9 cellular contexts compared by ENCODE assay signal in genomic region chr5:88503065-88503394, GRCh38.
DNase-seq lines count a peak whose midpoint lies in the region; ATAC-seq and TF ChIP-seq lines count a peak whose summit lies in the region.
"Had no signal": no experiment of that assay in that cellular context is flagged by ENCODE, and none has a peak within 500 bp of the region (broad histone marks: within the 10 kb centered on the region; RNA-seq: fewer than 3 reads in every experiment).

No MANE protein-coding gene starts in this region.

- intact Hi-C loops in stomach (cut with DNase I; ENCODE audit: low total_unique reads), result no loop called here

- H3K27me3 ChIP-seq in SK-N-SH (ENCODE audit: insufficient read depth) (no peaks in the 10 kb centered on the region), fibroblast of lung (ENCODE audit: control insufficient read depth, insufficient read depth, low read length) (no peaks in the 10 kb centered on the region), stomach (no peaks in the 10 kb centered on the region)

- no peaks in the 10 kb centered on the region; the same call in 1 of the 2 replicates for H3K9me2 ChIP-seq in SK-N-SH

- TF ChIP-seq CTCF in SK-N-SH (IDR thresholded peaks at IDR 0.05) (no peak), fibroblast of lung (conservative IDR thresholded peaks at IDR 0.05 in 1 of 2, IDR thresholded peaks at IDR 0.05 in 1 of 2; ENCODE audit: low read depth in 1 of 2, low read length in 2 of 2) (no peak), stomach (IDR thresholded peaks at IDR 0.05) (no peak)

- TF ChIP-seq POLR2A in stomach (IDR thresholded peaks at IDR 0.05), result no peak

- H3K9ac ChIP-seq in SK-N-SH (no peak overlapping the region), fibroblast of lung (ENCODE audit: insufficient read depth, low read length) (no peak overlapping the region)

- no peak for ATAC-seq in GM18870 (IDR thresholded peaks at IDR 0.05; ENCODE audit: unreplicated experiment)
- ATAC-seq in GM18909 (IDR thresholded peaks at IDR 0.05; ENCODE audit: poor library complexity, unreplicated experiment), result no peak

- H3K79me2 ChIP-seq in SK-N-SH (ENCODE audit: insufficient read depth) (no peaks in the 10 kb centered on the region), fibroblast of lung (ENCODE audit: control insufficient read depth, insufficient read depth, low read length) (no peaks in the 10 kb centered on the region)

- H3K27ac ChIP-seq in SK-N-SH (ENCODE audit: low read depth in 2 of 2, low read length in 1 of 2) (no peak overlapping the region), fibroblast of lung (ENCODE audit: insufficient read depth, low read length) (no peak overlapping the region), stomach (no peak overlapping the region)
- H3K27ac ChIP-seq: 22Rv1 had no signal

- H3K4me2 ChIP-seq in SK-N-SH (peak overlapping the region; percentile 76), fibroblast of lung (ENCODE audit: extremely low read depth, insufficient read depth, low read length) (peak overlapping the region; percentile 77)

- 4% methylated on average over 2 of the region's 2 CpGs for WGBS in SK-N-SH (ENCODE audit: low lambda C conversion rate)
- WGBS in stomach, 5 donors, result 12 to 23% (median 21%) methylated on average over 2 of the region's 2 CpGs

- POLR2A ChIA-PET in SK-N-SH (lab: Yijun Ruan, JAX), result no interaction called here

- H3K9me3 ChIP-seq in SK-N-SH (no peaks in the 10 kb centered on the region), fibroblast of lung (ENCODE audit: control insufficient read depth, insufficient read depth, low read depth, low read length) (no peaks in the 10 kb centered on the region), stomach (no peaks in the 10 kb centered on the region)

- H4K20me1 ChIP-seq in SK-N-SH (ENCODE audit: insufficient read depth), result no peaks in the 10 kb centered on the region
- H4K20me1 ChIP-seq in fibroblast of lung (ENCODE audit: control insufficient read depth, extremely low read depth, insufficient read depth, low read length), result no peaks in the 10 kb centered on the region

- CTCF ChIA-PET in SK-N-SH (lab: Yijun Ruan, JAX), result no interaction called here

- no peaks in the 10 kb centered on the region; a peak in 1 of 4 replicates for H3K4me1 ChIP-seq in SK-N-SH (ENCODE audit: control insufficient read depth in 1 of 2, insufficient read depth in 2 of 2, low read depth in 1 of 2, low read length in 1 of 2)
- no peaks in the 10 kb centered on the region for H3K4me1 ChIP-seq in fibroblast of lung (ENCODE audit: control insufficient read depth, extremely low read depth, insufficient read depth, low read length)
- H3K4me1 ChIP-seq in stomach, result no peaks in the 10 kb centered on the region

- no peaks in the 10 kb centered on the region for H3F3A ChIP-seq in SK-N-SH (replicated peaks; ENCODE audit: insufficient read depth)

- H3K4me3 ChIP-seq in SK-N-SH (ENCODE audit: low read depth in 2 of 2, low read length in 1 of 2) (peak overlapping the region; percentile 50 to 65), fibroblast of lung (replicated peaks in 1 of 4; ENCODE audit: control extremely low read depth in 1 of 4, insufficient read depth in 1 of 4, low read depth in 3 of 4, low read length in 4 of 4) (peak overlapping the region; percentile 25 to 83 (median 48)), stomach (peak overlapping the region; percentile 37 to 45 (median 44))

- no peak for TF ChIP-seq RAD21 in SK-N-SH (IDR thresholded peaks at IDR 0.05; ENCODE audit: low read length)

- TF ChIP-seq EP300 in SK-N-SH (IDR thresholded peaks at IDR 0.05; ENCODE audit: borderline replicate concordance in 1 of 2, low read depth in 1 of 2, low read length in 1 of 2), result no peak
- TF ChIP-seq EP300 in stomach (IDR thresholded peaks at IDR 0.05), result no peak

- H2AFZ ChIP-seq in SK-N-SH (ENCODE audit: low read depth), result peak overlapping the region; percentile 92
- H2AFZ ChIP-seq in fibroblast of lung (ENCODE audit: low read length), result peak overlapping the region; percentile 78

- no peaks in the 10 kb centered on the region for H3K36me3 ChIP-seq in SK-N-SH (replicated peaks in 1 of 2; ENCODE audit: control insufficient read depth in 1 of 2, insufficient read depth in 2 of 2, low read length in 1 of 2)
- H3K36me3 ChIP-seq in fibroblast of lung (ENCODE audit: control insufficient read depth, insufficient read depth, low read length), result no peaks in the 10 kb centered on the region
- no peaks in the 10 kb centered on the region for H3K36me3 ChIP-seq in stomach

- DNase-seq in DMS53 (lab: John Stamatoyannopoulos, UW) (peak; percentile 19), DMS53 treated with DMSO at 0.1 percent for 48 hours (lab: John Stamatoyannopoulos, UW; ENCODE audit: unreplicated experiment) (no peak), SK-N-SH (no peak), fibroblast of lung (ENCODE audit: low read depth in 2 of 2) (peak; percentile 4 to 25), stomach (no peak), NK-92 (lab: John Stamatoyannopoulos, UW; ENCODE audit: unreplicated experiment) (no peak)

TF ChIP-seq in SK-N-SH, 30 proteins besides CTCF, POLR2A, EP300 and RAD21:
- TF ChIP-seq TAF1 (IDR thresholded peaks at IDR 0.05; ENCODE audit: borderline replicate concordance, low read depth, low read length) (no peak), ZBTB33 (IDR thresholded peaks at IDR 0.05; ENCODE audit: borderline replicate concordance, low read depth) (no peak), MXI1 (IDR thresholded peaks at IDR 0.05; ENCODE audit: low read depth, low read length) (no peak), RFX5 (IDR thresholded peaks at IDR 0.05; ENCODE audit: low read length) (no peak), USF2 (IDR thresholded peaks at IDR 0.05; ENCODE audit: borderline replicate concordance, low read depth, low read length) (no peak), SMC3 (IDR thresholded peaks at IDR 0.05; ENCODE audit: low read depth, low read length) (no peak), TEAD4 (IDR thresholded peaks at IDR 0.05; ENCODE audit: borderline replicate concordance, insufficient read depth) (no peak), FOXJ3 (CRISPR knock-in tag; IDR thresholded peaks at IDR 0.05) (no peak), TCF12 (IDR thresholded peaks at IDR 0.05) (no peak), SIN3A (IDR thresholded peaks at IDR 0.05; ENCODE audit: borderline replicate concordance, low read depth, low read length) (no peak), YY1 (IDR thresholded peaks at IDR 0.05; ENCODE audit: low read depth) (no peak), ELF1 (IDR thresholded peaks at IDR 0.05) (no peak), RCOR1 (IDR thresholded peaks at IDR 0.05; ENCODE audit: low read length) (no peak), RXRA (IDR thresholded peaks at IDR 0.05; ENCODE audit: borderline replicate concordance, low read depth) (no peak), MEF2A (IDR thresholded peaks at IDR 0.05; ENCODE audit: borderline replicate concordance, low read depth) (no peak), GATA2 (CRISPR knock-in tag; IDR thresholded peaks at IDR 0.05) (no peak), NFIC (IDR thresholded peaks at IDR 0.05; ENCODE audit: borderline replicate concordance) (no peak), REST (IDR thresholded peaks at IDR 0.05; ENCODE audit: low read depth, low read length) (no peak), EZH2phosphoT487 (IDR thresholded peaks at IDR 0.05; ENCODE audit: borderline replicate concordance, low read depth) (no peak)

Comparison
In these comparisons a context has a peak if more than half of its experiments do, and no peak if none do; other contexts are left out.
1. DNase-seq: peak in DMS53 (single experiment) and fibroblast of lung (2 of 2); none in DMS53 treated with DMSO at 0.1 percent for 48 hours (single experiment), SK-N-SH (single experiment), stomach (single experiment) and NK-92 (single experiment).
2. Peak in every context shown above with its lines, with median percentiles within 50 percentile points of each other: H3K4me3 ChIP-seq.